In the genomic region with DNA sequence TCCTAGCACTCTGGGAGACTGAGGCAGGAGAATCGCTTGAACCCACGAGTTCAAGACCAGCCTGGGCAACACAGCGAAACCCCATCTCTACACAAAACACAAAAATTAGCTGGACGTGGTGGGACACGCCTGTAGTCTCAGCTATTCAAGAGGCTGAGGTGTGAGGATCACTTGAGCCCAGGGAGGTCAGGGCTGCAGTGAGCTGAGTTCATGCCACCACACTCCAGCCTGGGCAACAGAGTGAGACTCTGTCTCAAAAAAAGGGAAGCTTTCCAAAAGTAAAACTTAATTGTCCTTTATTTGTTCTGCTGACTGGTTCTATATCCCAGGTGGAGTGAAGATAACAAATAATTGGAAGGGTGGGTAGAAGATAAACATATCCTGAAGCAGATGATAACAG, we compare ENCODE assay signal across 27 cellular contexts. TPM values are rescaled to one million over a fixed set of nuclear protein-coding genes. Genes with fewer than 3 reads are reported as not detected.
A peak's percentile ranks its signal among the peaks of the same experiment; 100 is the strongest.
DNase-seq lines count a peak whose midpoint lies in the region; ATAC-seq, FAIRE-seq and TF ChIP-seq lines count a peak whose summit lies in the region.
"Had no signal": no experiment of that assay in that cellular context is flagged by ENCODE, and none has a peak within 500 bp of the region (broad histone marks: within the 10 kb centered on the region; RNA-seq: fewer than 3 reads in every experiment).

No MANE protein-coding gene starts in this region.

- no peak overlapping the region for H3K56ac ChIP-seq in mesendoderm (ENCODE audit: low read length)

- no peak for TF ChIP-seq RAD21 in K562 (CRISPR knock-in tag; conservative IDR thresholded peaks at IDR 0.05 in 1 of 2, IDR thresholded peaks at IDR 0.05 in 1 of 2)

- in situ Hi-C loops in K562 (cut with MboI) = no loop called here

- FAIRE-seq in GM12892 (lab: Jason Lieb, UNC) (peak; percentile 30), K562 (lab: Jason Lieb, UNC) (no peak)
- FAIRE-seq: A204.1, GM12878, GM19239 had no signal

- H3K27me3 ChIP-seq in K562 (ENCODE audit: control insufficient read depth in 2 of 2, insufficient read depth in 2 of 2, low read length in 2 of 2) (no peaks in the 10 kb centered on the region; a peak in 1 of 5 replicates), mesendoderm (ENCODE audit: insufficient read depth, low read length, poor library complexity) (no peaks in the 10 kb centered on the region)
- H3K27me3 ChIP-seq: BE2C, BLaER1 had no signal

- H3K4me1 ChIP-seq in K562 (replicated peaks in 1 of 2; ENCODE audit: control insufficient read depth in 2 of 2, insufficient read depth in 2 of 2, low read length in 2 of 2) = no peaks in the 10 kb centered on the region
- H3K4me1 ChIP-seq in mesendoderm (ENCODE audit: control insufficient read depth, low read depth, low read length) = no peaks in the 10 kb centered on the region
- H3K4me1 ChIP-seq: BE2C, BLaER1 had no signal

- H4K8ac ChIP-seq in mesendoderm (ENCODE audit: low read depth, low read length) = no peak overlapping the region

- no peak overlapping the region for H2AFZ ChIP-seq in K562 (ENCODE audit: low read depth, low read length)

- TF ChIP-seq POLR2A in GM12892 (IDR thresholded peaks at IDR 0.05; ENCODE audit: low read depth, low read length) = no peak
- no peak for TF ChIP-seq POLR2A in K562 (conservative IDR thresholded peaks at IDR 0.05)

- WGBS in K562 (ENCODE audit: insufficient coverage, low coverage, missing lambda C conversion rate) = 2% methylated on average over 5 of the region's 5 CpGs
- WGBS in mesendoderm (ENCODE audit: extremely low coverage, insufficient coverage, low lambda C conversion rate) = no CpG with 5 or more reads among the region's 5 CpGs

- H3K79me1 ChIP-seq in mesendoderm (ENCODE audit: low read length) = no peaks in the 10 kb centered on the region

- no peaks in the 10 kb centered on the region for H4K20me1 ChIP-seq in K562 (replicated peaks; ENCODE audit: control insufficient read depth, insufficient read depth, low read length)
- H4K20me1 ChIP-seq: BLaER1 had no signal

- DNase-seq in GM12892 (ENCODE audit: insufficient read length) = no peak
- no peak for DNase-seq in K562 (ENCODE audit: extremely low read depth in 1 of 4, low spot score in 3 of 4)
- no peak for DNase-seq in mesendoderm
- no peak for DNase-seq in NCI-H2081 treated with DMSO at 0.1 percent for 48 hours (lab: John Stamatoyannopoulos, UW)
- DNase-seq in left colon = no peak
- DNase-seq: 8988T; ACHN; BE2C; C1 segment of cervical spinal cord; CD4-positive, alpha-beta memory T cell; CD4-positive, CD25-positive, alpha-beta regulatory T cell; CD8-positive, alpha-beta memory T cell; COR-L47; DMS 273 treated with DMSO at 0.1 percent for 48 hours; DMS153; DMS53; DMS79; DND-41; EL; GDM1 had no signal

- H2BK120ac ChIP-seq in mesendoderm (ENCODE audit: low read depth, low read length) = no peak overlapping the region

- intact Hi-C loops in K562 (cut with micrococcal nuclease) (no loop called here), left colon (cut with DNase I, micrococcal nuclease) (no loop called here)

- H3K79me2 ChIP-seq in K562 (ENCODE audit: control insufficient read depth, insufficient read depth, low read length) (no peaks in the 10 kb centered on the region), mesendoderm (ENCODE audit: control insufficient read depth, insufficient read depth, low read length) (no peaks in the 10 kb centered on the region)

- H3K9ac ChIP-seq in K562 (ENCODE audit: insufficient read depth in 1 of 2, low read depth in 2 of 2, low read length in 2 of 2) = no peak overlapping the region
- H3K9ac ChIP-seq in mesendoderm (ENCODE audit: low read length) = no peak overlapping the region
- H3K9ac ChIP-seq: BLaER1 had no signal

- H3K4ac ChIP-seq in mesendoderm (ENCODE audit: low read depth, low read length) = no peak overlapping the region

- H3K4me2 ChIP-seq in K562 (ENCODE audit: insufficient read depth, low read length) = no peak overlapping the region
- H3K4me2 ChIP-seq in mesendoderm (ENCODE audit: low read length) = no peak overlapping the region
- H3K4me2 ChIP-seq: BLaER1 had no signal

- no peak overlapping the region for H3K4me3 ChIP-seq in K562
- H3K4me3 ChIP-seq in mesendoderm (ENCODE audit: low read length) = no peak overlapping the region
- H3K4me3 ChIP-seq: BLaER1, GM12878 had no signal

- ATAC-seq in K562 (no peak), left colon (no peak), GM21723 (IDR thresholded peaks at IDR 0.05; ENCODE audit: unreplicated experiment) (no peak)
- ATAC-seq: GM12878 had no signal

- no peaks in the 10 kb centered on the region for H3K9me3 ChIP-seq in K562 (replicated peaks; ENCODE audit: control insufficient read depth, insufficient read depth, low read depth, low read length)
- H3K9me3 ChIP-seq: BE2C had no signal

- no peak for TF ChIP-seq CTCF in K562 (IDR thresholded peaks at IDR 0.05 in 2 of 3, conservative IDR thresholded peaks at IDR 0.05 in 1 of 3; ENCODE audit: insufficient read depth in 2 of 3, low read depth in 1 of 3, low read length in 3 of 3)

- H2BK15ac ChIP-seq in mesendoderm (replicated peaks; ENCODE audit: low read depth) = no peak overlapping the region

- H3K23ac ChIP-seq in mesendoderm (ENCODE audit: low read length) = no peak overlapping the region

- CTCF ChIA-PET in K562 (lab: Yijun Ruan, JAX; ENCODE audit: low intra/inter-chr PET ratio) = no interaction called here

- H3K36me3 ChIP-seq in K562 (ENCODE audit: control insufficient read depth, insufficient read depth, low read length) (no peaks in the 10 kb centered on the region), mesendoderm (ENCODE audit: control insufficient read depth, insufficient read depth, low read length) (no peaks in the 10 kb centered on the region)
- H3K36me3 ChIP-seq: BE2C, BLaER1 had no signal

- no peak overlapping the region for H2BK5ac ChIP-seq in mesendoderm (ENCODE audit: low read length)

- no TSS peak for BruUV-seq in K562 (replicated peaks; lab: Mats Ljungman, UMichigan)

- H3K27ac ChIP-seq in K562 (ENCODE audit: extremely low read depth, low read depth, low read length) (no peak overlapping the region), mesendoderm (ENCODE audit: low read depth, low read length) (peak overlapping the region; percentile 70)
- H3K27ac ChIP-seq: BLaER1 had no signal

- H3K18ac ChIP-seq in mesendoderm (ENCODE audit: low read length) = no peak overlapping the region

- TF ChIP-seq EP300 in K562 (IDR thresholded peaks at IDR 0.05; ENCODE audit: low read length) = no peak

- H2AK5ac ChIP-seq in mesendoderm (ENCODE audit: low read length) = no peak overlapping the region

- no peak overlapping the region for H4K5ac ChIP-seq in mesendoderm (ENCODE audit: low read length)

- H3K9me1 ChIP-seq in K562 (ENCODE audit: control insufficient read depth, insufficient read depth, low read length) = no peaks in the 10 kb centered on the region

- POLR2A ChIA-PET in K562 (lab: Yijun Ruan, JAX) = no interaction called here

TF ChIP-seq in K562, 482 proteins besides CTCF, POLR2A, EP300 and RAD21:
- no peak for TF ChIP-seq SIN3A (IDR thresholded peaks at IDR 0.05; ENCODE audit: borderline replicate concordance in 2 of 2, control insufficient read depth in 1 of 2, low read depth in 2 of 2, low read length in 2 of 2)
- peak; percentile 7; the same call in 1 of the 2 replicates for TF ChIP-seq CBFA2T3 (IDR thresholded peaks at IDR 0.05)
- TF ChIP-seq PTBP1 (IDR thresholded peaks at IDR 0.05; ENCODE audit: low read depth, low read length) = no peak
- no peak for TF ChIP-seq PBX2 (CRISPR knock-in tag; IDR thresholded peaks at IDR 0.05; ENCODE audit: low read depth)
- no peak for TF ChIP-seq PBX2 (tag; conservative IDR thresholded peaks at IDR 0.05; ENCODE audit: low read depth)

RNA-seq across cellular contexts. Expression of gene ABCG2, which starts 45.6 kb away (rescaled TPM):
- polyA plus RNA-seq in GM12892 (2012; ENCODE audit: missing spikeins) = not detected
- total RNA-seq in K562 (2011; cell fraction: chromatin; rRNA removed; ENCODE audit: low replicate concordance) = 0.39 and 0.67 TPM in 2 replicates
- total RNA-seq in K562 (2011; cell fraction: nucleolus; rRNA removed) = 0.33 and 0.39 TPM in 2 replicates
- 0.84 and 1.2 TPM in 2 replicates for total RNA-seq in K562 (2011; cell fraction: nucleoplasm; rRNA removed)
- total RNA-seq in K562 (2014; rRNA removed) (not detected in 2 replicates), K562 (2014; rRNA removed; fragmentation: Illumina TruSeq; extraction: Trizol) (0.11 and 0.16 TPM in 2 replicates), K562 (2015; rRNA removed; fragmentation: Illumina TruSeq; extraction: Trizol) (0.11 TPM in 1 of 2 replicates, not detected in the other), K562 (2021) (0.04 TPM in 1 of 2 replicates, not detected in the other), left colon (10 to 100 TPM; 32.5 to 36.2 TPM)
- polyA plus RNA-seq in K562 (2011; rRNA removed) (0.01 and 0.36 TPM in 2 replicates), K562 (2014; fragmentation: Illumina TruSeq; extraction: Trizol) (0.01 TPM in 1 of 2 replicates, not detected in the other), K562 (2014; fragmentation: Nextera tagmentation; extraction: Ambion mirVana) (under 1 TPM in 1 of 2 experiments, not detected in 1; 0.03 TPM), K562 (2014; rRNA removed) (not detected in 2 replicates)
- 0.03 and 0.33 TPM in 2 replicates for polyA plus RNA-seq in K562 (2011; cell fraction: cytosol; rRNA removed)
- 0.07 TPM in 1 of 2 replicates, not detected in the other for polyA plus RNA-seq in K562 (2011; cell fraction: nucleus; rRNA removed)
- 0.03 TPM in 2 replicates for polyA plus RNA-seq in K562 (2012)
- 0.15 and 0.46 TPM in 2 replicates for polyA minus RNA-seq in K562 (2011; rRNA and poly(A)+ RNA removed)
- 0.29 TPM in 1 of 2 replicates, not detected in the other for polyA minus RNA-seq in K562 (2011; cell fraction: cytosol; rRNA and poly(A)+ RNA removed)
- not detected in 2 replicates for polyA minus RNA-seq in K562 (2011; cell fraction: nucleus; rRNA and poly(A)+ RNA removed)
- polyA plus RNA-seq in mesendoderm (2013, experiment 1 of 2) = 19.2 TPM
- 19.5 TPM for polyA plus RNA-seq in mesendoderm (2013, experiment 2 of 2)
- total RNA-seq: A673 had no signal
- polyA plus RNA-seq: CD14-positive monocyte had no signal

Comparison
In these comparisons a context has a peak if more than half of its experiments do, and no peak if none do; other contexts are left out.
1. RNA of gene ABCG2, which starts 45.6 kb away (total RNA-seq): 32.5 to 36.2 TPM in left colon; 0.04 to 1.2 TPM in K562; every median in the first group is over 10 times any median in the second.